In genomic region chr9:136882109-136882946, GRCh38 we compare ENCODE assay signal across 8 cellular contexts. TPM values are rescaled to one million over a fixed set of nuclear protein-coding genes. Genes with fewer than 3 reads are reported as not detected.
DNase-seq lines count a peak whose midpoint lies in the region; ATAC-seq, FAIRE-seq and TF ChIP-seq lines count a peak whose summit lies in the region.

No MANE protein-coding gene starts in this region.

- peak overlapping the region; percentile 90 for H3K4me2 ChIP-seq in GM12878 (ENCODE audit: control insufficient read depth, insufficient read depth)

- H4K20me1 ChIP-seq in GM12878 (ENCODE audit: control insufficient read depth, insufficient read depth): no peaks in the 10 kb centered on the region

- peaks cover 40% of the 10 kb centered on the region for H3K4me1 ChIP-seq in GM12878 (ENCODE audit: control insufficient read depth, insufficient read depth, low read length)

- ATAC-seq in HG02798 (IDR thresholded peaks at IDR 0.05; ENCODE audit: poor library complexity, unreplicated experiment) (peak; percentile 19), GM12878 (peak; percentile 69), HG02840 (IDR thresholded peaks at IDR 0.05; ENCODE audit: low FRiP score, unreplicated experiment) (no peak), GM21515 (IDR thresholded peaks at IDR 0.05; ENCODE audit: unreplicated experiment) (no peak)

- H3K36me3 ChIP-seq in GM12878 (ENCODE audit: control insufficient read depth in 2 of 2, insufficient read depth in 2 of 2, low read length in 1 of 2): no peaks in the 10 kb centered on the region

- TF ChIP-seq RAD21 in GM12878 (IDR thresholded peaks at IDR 0.05; ENCODE audit: insufficient read depth, low read depth, low read length): no peak

- SMC1A ChIA-PET in GM12878 (lab: Charles Lee; ENCODE audit: uncharacterized antibody, unreplicated experiment): interaction anchor here (0.6 to 8.0 kb wide), 8 partner anchors 10 to 72 kb away, joined by 3 to 70 read pairs (median 4); partner anchors contain the start of gene AJM1

- TF ChIP-seq CTCF in GM12878 (IDR thresholded peaks at IDR 0.05 in 2 of 3, conservative IDR thresholded peaks at IDR 0.05 in 1 of 3; ENCODE audit: control insufficient read depth in 2 of 3, extremely low read depth in 1 of 3, insufficient read depth in 1 of 3, low read depth in 3 of 3, low read length in 3 of 3): peak in 1 of 3 experiments; percentile 4; a peak in 1 of 6 replicates

- in situ Hi-C loops in GM12878 (cut with MboI): no loop called here

- DNase-seq in EL: peak; percentile 89
- peak; percentile 82 for DNase-seq in T1000 (lab: John Stamatoyannopoulos, UW)
- DNase-seq in GM12878 (ENCODE audit: low read depth, low spot score): peak; percentile 73
- DNase-seq in medulla oblongata (ENCODE audit: extremely low spot score): peak; percentile 37
- DNase-seq in stimulated activated CD8-positive, alpha-beta memory T cell treated with anti-CD3 and anti-CD28 coated beads, Interleukin-7, amount 100 ng/mL, for 48 hours (ENCODE audit: extremely low read depth in 1 of 2, low read depth in 1 of 2): peak; percentile 81 to 93

- BruUV-seq in GM12878 (replicated peaks; lab: Mats Ljungman, UMichigan): no TSS peak

- peak overlapping the region; percentile 67 for H3K9ac ChIP-seq in GM12878 (ENCODE audit: control insufficient read depth, insufficient read depth, low read length)

- FAIRE-seq in GM12878 (lab: Jason Lieb, UNC): peak; percentile 94

- H2AFZ ChIP-seq in GM12878 (ENCODE audit: control insufficient read depth, low read depth, low read length): peak overlapping the region; percentile 72

- H3K27ac ChIP-seq in GM12878 (ENCODE audit: control insufficient read depth, insufficient read depth): peak overlapping the region; percentile 85

- H3K4me3 ChIP-seq in GM12878: peak overlapping the region; percentile 64

- H3K27me3 ChIP-seq in GM12878 (replicated peaks in 1 of 2; ENCODE audit: control insufficient read depth in 2 of 2, insufficient read depth in 2 of 2, low read length in 1 of 2): no peaks in the 10 kb centered on the region

- TF ChIP-seq POLR2A in GM12878 (IDR thresholded peaks at IDR 0.05; ENCODE audit: low read depth, low read length): peak; percentile 64

- RAD21 ChIA-PET in GM12878 (lab: Charles Lee; ENCODE audit: unreplicated experiment): interaction anchor here (0.7 to 2.0 kb wide), 8 partner anchors 13 to 152 kb away, joined by 3 to 23 read pairs (median 4); partner anchors contain the start of genes AJM1 and FUT7

- CTCF ChIA-PET in GM12878 (lab: Yijun Ruan, JAX): interaction anchor here (1.1 to 6.9 kb wide), 8 partner anchors 16 to 153 kb away, joined by 3 to 46 read pairs (median 10); partner anchors contain the start of gene AJM1

- 6% methylated on average over 19 of the region's 19 CpGs for WGBS in GM12878 (ENCODE audit: insufficient coverage, insufficient replicate concordance, low lambda C conversion rate, missing lambda C conversion rate)

- peaks cover 20% of the 10 kb centered on the region for H3K79me2 ChIP-seq in GM12878 (ENCODE audit: control insufficient read depth, insufficient read depth, low read length)

- H3K9me3 ChIP-seq in GM12878 (replicated peaks; ENCODE audit: control insufficient read depth, insufficient read depth, low read length): no peaks in the 10 kb centered on the region

- POLR2A ChIA-PET in GM12878 (lab: Charles Lee): interaction anchor here (0.8 to 4.6 kb wide), 11 partner anchors 9 to 268 kb away, joined by 3 to 41 read pairs (median 4); partner anchors contain the start of genes RABL6 and SAPCD2

- 0 out of 4 replicates have a peak, but pooled peaks of 1 of the 2 experiments have one; percentile 37 for TF ChIP-seq EP300 in GM12878 (IDR thresholded peaks at IDR 0.05; ENCODE audit: borderline replicate concordance in 1 of 2, control insufficient read depth in 1 of 2, low read depth in 2 of 2, low read length in 2 of 2)

- intact Hi-C loops in GM12878 (cut with micrococcal nuclease; ENCODE audit: unreplicated experiment): loop anchor here (5.0 to 10.0 kb wide), 2 partner anchors 35 to 78 kb away; partner anchors contain the start of genes PHPT1 and RABL6

RNA-seq across cellular contexts. Expression of gene TRAF2, which starts 4.0 kb away (rescaled TPM):
- total RNA-seq in GM12878 (2013; cell fraction: nucleolus; rRNA removed): 38.1 and 39.7 TPM in 2 replicates
- total RNA-seq in GM12878 (2014; rRNA removed) (15.8 and 16.8 TPM in 2 replicates), GM12878 (2014; rRNA removed; fragmentation: Illumina TruSeq; extraction: Trizol) (12.3 and 13.2 TPM in 2 replicates), GM12878 (2021) (31.0 and 33.5 TPM in 2 replicates)
- 5.8 TPM for polyA plus RNA-seq in GM12878 (2011; ENCODE audit: low read depth)
- polyA plus RNA-seq in GM12878 (2011; rRNA removed) (10.5 and 21.6 TPM in 2 replicates), GM12878 (2014; fragmentation: Illumina TruSeq; extraction: Trizol) (1.9 and 10.0 TPM in 2 replicates), GM12878 (2014; fragmentation: Nextera tagmentation; extraction: Ambion mirVana) (1 to 10 TPM in 1 of 2 experiments, under 1 TPM in 1; 0.34 to 1.1 TPM), GM12878 (2014; rRNA removed) (28.1 and 29.4 TPM in 2 replicates), GM12878 (2016; fragmentation: Nextera tagmentation; extraction: Ambion mirVana) (10 to 100 TPM; 39.3 to 39.5 TPM)
- 27.2 and 41.1 TPM in 2 replicates for polyA plus RNA-seq in GM12878 (2011; cell fraction: cytosol; rRNA removed)
- polyA plus RNA-seq in GM12878 (2011; cell fraction: nucleus; rRNA removed): 41.5 and 49.9 TPM in 2 replicates
- polyA plus RNA-seq in GM12878 (2012): 13.9 and 17.4 TPM in 2 replicates
- polyA minus RNA-seq in GM12878 (2011; rRNA and poly(A)+ RNA removed): 17.8 and 29.4 TPM in 2 replicates
- 10.8 and 15.8 TPM in 2 replicates for polyA minus RNA-seq in GM12878 (2011; cell fraction: cytosol; rRNA and poly(A)+ RNA removed)
- polyA minus RNA-seq in GM12878 (2011; cell fraction: nucleus; rRNA and poly(A)+ RNA removed): 31.7 and 38.1 TPM in 2 replicates

RNA-seq across cellular contexts. Expression of gene EDF1, which starts 16.2 kb away (rescaled TPM):
- 70.5 and 88.5 TPM in 2 replicates for total RNA-seq in GM12878 (2013; cell fraction: nucleolus; rRNA removed)
- total RNA-seq in GM12878 (2014; rRNA removed): 312 and 337 TPM in 2 replicates
- total RNA-seq in GM12878 (2014; rRNA removed; fragmentation: Illumina TruSeq; extraction: Trizol): 320 and 361 TPM in 2 replicates
- 319 and 330 TPM in 2 replicates for total RNA-seq in GM12878 (2021)
- polyA plus RNA-seq in GM12878 (2011; ENCODE audit: low read depth): 201 TPM
- polyA plus RNA-seq in GM12878 (2011; rRNA removed): 265 and 335 TPM in 2 replicates
- polyA plus RNA-seq in GM12878 (2011; cell fraction: cytosol; rRNA removed): 364 and 406 TPM in 2 replicates
- polyA plus RNA-seq in GM12878 (2011; cell fraction: nucleus; rRNA removed): 197 and 264 TPM in 2 replicates
- 366 and 424 TPM in 2 replicates for polyA plus RNA-seq in GM12878 (2012)
- 98.0 and 304 TPM in 2 replicates for polyA plus RNA-seq in GM12878 (2014; fragmentation: Illumina TruSeq; extraction: Trizol)
- polyA plus RNA-seq in GM12878 (2014; fragmentation: Nextera tagmentation; extraction: Ambion mirVana): 100 to 1,000 TPM; 110 to 177 TPM
- 418 and 469 TPM in 2 replicates for polyA plus RNA-seq in GM12878 (2014; rRNA removed)
- 100 to 1,000 TPM; 508 to 533 TPM for polyA plus RNA-seq in GM12878 (2016; fragmentation: Nextera tagmentation; extraction: Ambion mirVana)
- polyA minus RNA-seq in GM12878 (2011; rRNA and poly(A)+ RNA removed): 98.5 and 108 TPM in 2 replicates
- 77.8 and 81.8 TPM in 2 replicates for polyA minus RNA-seq in GM12878 (2011; cell fraction: cytosol; rRNA and poly(A)+ RNA removed)
- polyA minus RNA-seq in GM12878 (2011; cell fraction: nucleus; rRNA and poly(A)+ RNA removed): 29.1 and 55.4 TPM in 2 replicates

RNA-seq across cellular contexts. Expression of gene MAMDC4, which starts 30.2 kb away (rescaled TPM):
- total RNA-seq in GM12878 (2013; cell fraction: nucleolus; rRNA removed): 29.6 and 35.9 TPM in 2 replicates
- total RNA-seq in GM12878 (2014; rRNA removed) (2.9 and 4.5 TPM in 2 replicates), GM12878 (2014; rRNA removed; fragmentation: Illumina TruSeq; extraction: Trizol) (0.41 and 0.85 TPM in 2 replicates), GM12878 (2021) (4.3 and 4.8 TPM in 2 replicates)
- polyA plus RNA-seq in GM12878 (2011; ENCODE audit: low read depth): 0.41 TPM
- polyA plus RNA-seq in GM12878 (2011; rRNA removed) (1.1 and 2.4 TPM in 2 replicates), GM12878 (2014; fragmentation: Illumina TruSeq; extraction: Trizol) (0.40 TPM in 1 of 2 replicates, not detected in the other), GM12878 (2014; fragmentation: Nextera tagmentation; extraction: Ambion mirVana) (under 1 TPM in 1 of 2 experiments, not detected in 1; 0.22 TPM), GM12878 (2014; rRNA removed) (5.7 and 8.2 TPM in 2 replicates), GM12878 (2016; fragmentation: Nextera tagmentation; extraction: Ambion mirVana) (1 to 10 TPM; 2.0 to 2.4 TPM)
- polyA plus RNA-seq in GM12878 (2011; cell fraction: cytosol; rRNA removed): 2.3 and 4.8 TPM in 2 replicates
- 153 and 158 TPM in 2 replicates for polyA plus RNA-seq in GM12878 (2011; cell fraction: nucleus; rRNA removed)
- polyA plus RNA-seq in GM12878 (2012): 4.2 and 5.7 TPM in 2 replicates
- 0.44 and 2.1 TPM in 2 replicates for polyA minus RNA-seq in GM12878 (2011; rRNA and poly(A)+ RNA removed)
- polyA minus RNA-seq in GM12878 (2011; cell fraction: cytosol; rRNA and poly(A)+ RNA removed): 0.21 and 1.5 TPM in 2 replicates
- polyA minus RNA-seq in GM12878 (2011; cell fraction: nucleus; rRNA and poly(A)+ RNA removed): 9.8 and 12.2 TPM in 2 replicates

RNA-seq across cellular contexts. Expression of gene PHPT1, which starts 33.1 kb away (rescaled TPM):
- total RNA-seq in GM12878 (2013; cell fraction: nucleolus; rRNA removed): 66.9 and 74.5 TPM in 2 replicates
- total RNA-seq in GM12878 (2014; rRNA removed) (123 and 124 TPM in 2 replicates), GM12878 (2014; rRNA removed; fragmentation: Illumina TruSeq; extraction: Trizol) (59.6 and 70.6 TPM in 2 replicates), GM12878 (2021) (131 and 132 TPM in 2 replicates)
- polyA plus RNA-seq in GM12878 (2011; ENCODE audit: low read depth): 68.1 TPM
- polyA plus RNA-seq in GM12878 (2011; rRNA removed) (39.9 and 90.2 TPM in 2 replicates), GM12878 (2014; fragmentation: Illumina TruSeq; extraction: Trizol) (7.1 and 56.2 TPM in 2 replicates), GM12878 (2014; fragmentation: Nextera tagmentation; extraction: Ambion mirVana) (100 to 1,000 TPM; 169 to 200 TPM), GM12878 (2014; rRNA removed) (148 and 151 TPM in 2 replicates), GM12878 (2016; fragmentation: Nextera tagmentation; extraction: Ambion mirVana) (100 to 1,000 TPM; 306 to 323 TPM)
- 155 and 276 TPM in 2 replicates for polyA plus RNA-seq in GM12878 (2011; cell fraction: cytosol; rRNA removed)
- 525 and 671 TPM in 2 replicates for polyA plus RNA-seq in GM12878 (2011; cell fraction: nucleus; rRNA removed)
- polyA plus RNA-seq in GM12878 (2012): 128 and 143 TPM in 2 replicates
- polyA minus RNA-seq in GM12878 (2011; rRNA and poly(A)+ RNA removed): 13.4 and 29.2 TPM in 2 replicates
- 21.8 and 22.6 TPM in 2 replicates for polyA minus RNA-seq in GM12878 (2011; cell fraction: cytosol; rRNA and poly(A)+ RNA removed)
- polyA minus RNA-seq in GM12878 (2011; cell fraction: nucleus; rRNA and poly(A)+ RNA removed): 48.0 and 54.5 TPM in 2 replicates

RNA-seq across cellular contexts. Expression of gene AJM1, which starts 40.0 kb away (rescaled TPM):
- total RNA-seq in GM12878 (2013; cell fraction: nucleolus; rRNA removed): 13.9 and 16.4 TPM in 2 replicates
- total RNA-seq in GM12878 (2014; rRNA removed) (0.98 and 1.2 TPM in 2 replicates), GM12878 (2014; rRNA removed; fragmentation: Illumina TruSeq; extraction: Trizol) (0.27 and 0.46 TPM in 2 replicates), GM12878 (2021) (1.9 and 2.5 TPM in 2 replicates)
- 0.25 TPM for polyA plus RNA-seq in GM12878 (2011; ENCODE audit: low read depth)
- polyA plus RNA-seq in GM12878 (2011; rRNA removed) (0.55 and 1.2 TPM in 2 replicates), GM12878 (2014; fragmentation: Illumina TruSeq; extraction: Trizol) (0.06 TPM in 1 of 2 replicates, not detected in the other), GM12878 (2014; fragmentation: Nextera tagmentation; extraction: Ambion mirVana) (not detected), GM12878 (2014; rRNA removed) (1.6 and 2.7 TPM in 2 replicates), GM12878 (2016; fragmentation: Nextera tagmentation; extraction: Ambion mirVana) (under 1 TPM; 0.54 to 0.82 TPM)
- 0.97 and 1.9 TPM in 2 replicates for polyA plus RNA-seq in GM12878 (2011; cell fraction: cytosol; rRNA removed)
- polyA plus RNA-seq in GM12878 (2011; cell fraction: nucleus; rRNA removed): 35.1 and 40.0 TPM in 2 replicates
- 1.9 and 2.7 TPM in 2 replicates for polyA plus RNA-seq in GM12878 (2012)
- polyA minus RNA-seq in GM12878 (2011; rRNA and poly(A)+ RNA removed): 0.07 and 0.62 TPM in 2 replicates
- polyA minus RNA-seq in GM12878 (2011; cell fraction: cytosol; rRNA and poly(A)+ RNA removed): 0.31 and 1.1 TPM in 2 replicates
- polyA minus RNA-seq in GM12878 (2011; cell fraction: nucleus; rRNA and poly(A)+ RNA removed): 3.6 and 4.8 TPM in 2 replicates

Comparison
In these comparisons a context has a peak if more than half of its experiments do, and no peak if none do; other contexts are left out.
1. DNase-seq: peak in every context shown above with its lines; median percentile 89 in EL; 87 in stimulated activated CD8-positive, alpha-beta memory T cell treated with anti-CD3 and anti-CD28 coated beads, Interleukin-7, amount 100 ng/mL, for 48 hours; 82 in T1000; 73 in GM12878; 37 in medulla oblongata.
2. ATAC-seq: peak in HG02798 (single experiment) and GM12878 (single experiment); none in HG02840 (single experiment) and GM21515 (single experiment).